8 cellular contexts compared by ENCODE assay signal in genomic region chr6:138986578-138986977, GRCh38. TPM values are rescaled to one million over a fixed set of nuclear protein-coding genes. Genes with fewer than 3 reads are reported as not detected.
DNase-seq lines count a peak whose midpoint lies in the region; ATAC-seq and TF ChIP-seq lines count a peak whose summit lies in the region.

No MANE protein-coding gene starts in this region.

- intact Hi-C loops in head of caudate nucleus (cut with DNase I): loop anchor here (5.0 kb wide), 1 partner anchor 169 kb away; no protein-coding TSS in a partner anchor

- no peak for ATAC-seq in activated T-cell treated with anti-CD3 and anti-CD28 coated beads, Interleukin-2, amount 50 U/mL, for 72 hours (replicated peaks in 1 of 2)
- no peak for ATAC-seq in stimulated activated naive B cell treated with anti-CD40 and anti-IgM and Interleukin-4, amounts not matched to agents 10 μg/mL and 1 μg/mL and 100 μg/mL, for 72 hours (replicated peaks)
- ATAC-seq in GM21390 (IDR thresholded peaks at IDR 0.05; ENCODE audit: unreplicated experiment): no peak
- no peak for ATAC-seq in HG03521 (IDR thresholded peaks at IDR 0.05; ENCODE audit: unreplicated experiment)

- no peak for DNase-seq in activated T-cell treated with anti-CD3 and anti-CD28 coated beads, Interleukin-2, amount 50 U/mL, for 72 hours
- no peak for DNase-seq in activated T-cell treated with anti-CD3 and anti-CD28 coated beads, Interleukin-2, amount 50 U/mL, for 1 hour
- DNase-seq in stimulated activated naive B cell treated with anti-CD40 and anti-IgM and Interleukin-4, amounts not matched to agents 10 μg/mL and 1 μg/mL and 100 μg/mL, for 72 hours: no peak
- DNase-seq in head of caudate nucleus: no peak

- no peak for TF ChIP-seq CTCF in WI38 (IDR thresholded peaks at IDR 0.05; ENCODE audit: low read depth, low read length)

- peak overlapping the region; percentile 96 for H3K27ac Mint-ChIP-seq in activated T-cell treated with anti-CD3 and anti-CD28 coated beads, Interleukin-2, amount 50 U/mL, for 72 hours
- peak overlapping the region; percentile 88 for H3K27ac Mint-ChIP-seq in stimulated activated naive B cell treated with anti-CD40 and anti-IgM and Interleukin-4, amounts not matched to agents 10 μg/mL and 1 μg/mL and 100 μg/mL, for 72 hours

- peaks cover 17% of the 10 kb centered on the region for H3K4me1 Mint-ChIP-seq in activated T-cell treated with anti-CD3 and anti-CD28 coated beads, Interleukin-2, amount 50 U/mL, for 72 hours (ENCODE audit: low read depth)
- peaks cover 8 to 18% of the 10 kb centered on the region in 2 donors for H3K4me1 Mint-ChIP-seq in stimulated activated naive B cell treated with anti-CD40 and anti-IgM and Interleukin-4, amounts not matched to agents 10 μg/mL and 1 μg/mL and 100 μg/mL, for 72 hours

- no peaks in the 10 kb centered on the region for H3K27me3 Mint-ChIP-seq in activated T-cell treated with anti-CD3 and anti-CD28 coated beads, Interleukin-2, amount 50 U/mL, for 72 hours (ENCODE audit: low read depth)
- H3K27me3 Mint-ChIP-seq in stimulated activated naive B cell treated with anti-CD40 and anti-IgM and Interleukin-4, amounts not matched to agents 10 μg/mL and 1 μg/mL and 100 μg/mL, for 72 hours: no peaks in the 10 kb centered on the region

- no peak overlapping the region for H3K4me3 Mint-ChIP-seq in activated T-cell treated with anti-CD3 and anti-CD28 coated beads, Interleukin-2, amount 50 U/mL, for 72 hours
- peak overlapping the region; percentile 91 to 97 for H3K4me3 Mint-ChIP-seq in stimulated activated naive B cell treated with anti-CD40 and anti-IgM and Interleukin-4, amounts not matched to agents 10 μg/mL and 1 μg/mL and 100 μg/mL, for 72 hours

- H3K9me3 Mint-ChIP-seq in activated T-cell treated with anti-CD3 and anti-CD28 coated beads, Interleukin-2, amount 50 U/mL, for 72 hours: no peaks in the 10 kb centered on the region
- H3K9me3 Mint-ChIP-seq in stimulated activated naive B cell treated with anti-CD40 and anti-IgM and Interleukin-4, amounts not matched to agents 10 μg/mL and 1 μg/mL and 100 μg/mL, for 72 hours: no peaks in the 10 kb centered on the region

- peaks cover 2 to 4% of the 10 kb centered on the region in 2 donors for H3K36me3 Mint-ChIP-seq in activated T-cell treated with anti-CD3 and anti-CD28 coated beads, Interleukin-2, amount 50 U/mL, for 72 hours (ENCODE audit: insufficient read depth in 2 of 2)
- H3K36me3 Mint-ChIP-seq in stimulated activated naive B cell treated with anti-CD40 and anti-IgM and Interleukin-4, amounts not matched to agents 10 μg/mL and 1 μg/mL and 100 μg/mL, for 72 hours: peaks cover 2 to 7% of the 10 kb centered on the region in 2 donors

- peak overlapping the region; percentile 86 for H3K4me3 ChIP-seq in WI38 (ENCODE audit: low read depth, low read length)
- peak overlapping the region; percentile 93 for H3K4me3 ChIP-seq in iPS-11a (ENCODE audit: low read depth, low read length)

RNA-seq across cellular contexts. Expression of gene REPS1, which starts 1.5 kb away (rescaled TPM):
- total RNA-seq in activated T-cell treated with anti-CD3 and anti-CD28 coated beads, Interleukin-2, amount 50 U/mL, for 72 hours: 10 to 100 TPM; 92.0 to 92.9 TPM

RNA-seq across cellular contexts. Expression of gene ABRACL, which starts 42.0 kb away (rescaled TPM):
- 10 to 100 TPM; 81.8 to 82.7 TPM for total RNA-seq in activated T-cell treated with anti-CD3 and anti-CD28 coated beads, Interleukin-2, amount 50 U/mL, for 72 hours

Comparison
In these comparisons a context has a peak if more than half of its experiments do, and no peak if none do; other contexts are left out.
1. H3K4me3 Mint-ChIP-seq: peak in stimulated activated naive B cell treated with anti-CD40 and anti-IgM and Interleukin-4, amounts not matched to agents 10 μg/mL and 1 μg/mL and 100 μg/mL, for 72 hours (2 of 2); none in activated T-cell treated with anti-CD3 and anti-CD28 coated beads, Interleukin-2, amount 50 U/mL, for 72 hours (0 of 2).